Comparison of ENCODE assay signal across 17 cellular contexts in the genomic region with DNA sequence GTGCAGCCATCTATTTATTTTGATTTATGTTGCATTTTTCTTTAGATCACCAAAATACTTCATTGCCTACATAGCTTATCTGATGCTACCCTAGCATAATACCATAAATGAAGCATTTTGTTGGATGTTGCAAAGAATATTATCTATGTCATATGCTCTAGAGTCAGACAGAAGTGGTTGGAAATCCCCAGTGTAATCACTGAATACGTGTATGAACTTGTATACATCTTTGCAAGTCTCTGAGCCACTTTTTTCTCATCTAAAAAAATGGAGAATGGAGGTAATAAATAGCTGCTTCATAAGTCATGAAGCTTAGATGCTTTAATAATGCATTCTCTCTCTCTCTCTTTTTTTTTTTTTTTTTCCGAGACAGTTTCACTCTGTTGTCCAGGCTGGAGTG. TPM values are rescaled to one million over a fixed set of nuclear protein-coding genes. Genes with fewer than 3 reads are reported as not detected.
DNase-seq lines count a peak whose midpoint lies in the region; ATAC-seq and TF ChIP-seq lines count a peak whose summit lies in the region.
"Had no signal": no experiment of that assay in that cellular context is flagged by ENCODE, and none has a peak within 500 bp of the region (broad histone marks: within the 10 kb centered on the region; RNA-seq: fewer than 3 reads in every experiment).

No MANE protein-coding gene starts in this region.

- no peak overlapping the region for H2BK20ac ChIP-seq in IMR-90 (ENCODE audit: low read depth, low read length)

- H2AFZ ChIP-seq in IMR-90 (replicated peaks; ENCODE audit: low read length, poor library complexity) = no peak overlapping the region
- H2AFZ ChIP-seq: neural progenitor cell had no signal

- no peak for TF ChIP-seq POLR2A in IMR-90 (IDR thresholded peaks at IDR 0.05; ENCODE audit: low read depth, low read length)

- H3K4me3 ChIP-seq in CD4-positive, alpha-beta memory T cell (ENCODE audit: low read length in 2 of 2) = peak overlapping the region in 1 of 2 donors; percentile 4
- H3K4me3 ChIP-seq in IMR-90 (ENCODE audit: insufficient read depth, low read depth, low read length) = no peak overlapping the region
- H3K4me3 ChIP-seq: coronary artery, neural progenitor cell, thoracic aorta had no signal

- peaks cover 58% of the 10 kb centered on the region for H3K36me3 ChIP-seq in CD4-positive, alpha-beta memory T cell (ENCODE audit: insufficient read depth, low read length)
- H3K36me3 ChIP-seq in IMR-90 (ENCODE audit: control insufficient read depth, insufficient read depth, low read length) = peaks cover 4% of the 10 kb centered on the region; the same call in 1 of the 2 replicates
- H3K36me3 ChIP-seq: neural progenitor cell, thoracic aorta had no signal

- POLR2A ChIA-PET in CD4-positive, alpha-beta memory T cell (lab: Charles Lee; ENCODE audit: partially characterized antibody) = interaction anchor here (1.1 to 18.4 kb wide), 3 partner anchors 8 to 16 kb away, joined by 3 to 1011 read pairs (median 410); a partner anchor contains a TSS
- POLR2A ChIA-PET in IMR-90 (lab: Charles Lee; ENCODE audit: unreplicated experiment) = no interaction called here

- no peak overlapping the region for H2BK120ac ChIP-seq in IMR-90 (ENCODE audit: low read depth, low read length)

- no peak overlapping the region for H2AK5ac ChIP-seq in IMR-90 (ENCODE audit: low read depth, low read length)

- no peaks in the 10 kb centered on the region for H3K27me3 ChIP-seq in CD4-positive, alpha-beta memory T cell (ENCODE audit: insufficient read depth, low read length)
- no peaks in the 10 kb centered on the region for H3K27me3 ChIP-seq in IMR-90 (ENCODE audit: control insufficient read depth, insufficient read depth, low read length)
- H3K27me3 ChIP-seq: neural progenitor cell had no signal

- BruUV-seq in IMR-90 (replicated peaks; lab: Mats Ljungman, UMichigan) = no TSS peak

- no peak overlapping the region for H3K4ac ChIP-seq in IMR-90 (ENCODE audit: low read depth, low read length)

- H3K4me2 ChIP-seq in IMR-90 (ENCODE audit: low read depth, low read length) = no peak overlapping the region
- H3K4me2 ChIP-seq: neural progenitor cell had no signal

- H3K9ac ChIP-seq in IMR-90 (ENCODE audit: low read depth, low read length) = no peak overlapping the region
- H3K9ac ChIP-seq: neural progenitor cell had no signal

- H3K56ac ChIP-seq in IMR-90 (ENCODE audit: extremely low read depth, insufficient read depth, low read length) = no peak overlapping the region

- peak overlapping the region; percentile 26 to 95 (median 88) for H3K4me3 Mint-ChIP-seq in CD4-positive, alpha-beta memory T cell
- peak overlapping the region; percentile 13 for H3K4me3 Mint-ChIP-seq in activated naive CD8-positive, alpha-beta T cell treated with anti-CD3 and anti-CD28 coated beads for 36 hours
- no peak overlapping the region for H3K4me3 Mint-ChIP-seq in mesothelial cell of epicardium
- H3K4me3 Mint-ChIP-seq: memory B cell, neural progenitor cell had no signal

- peak in 3 of 5 donors; percentile 32 to 52 (median 50) for DNase-seq in CD4-positive, alpha-beta memory T cell
- DNase-seq in IMR-90 (peak; percentile 88), mesothelial cell of epicardium (ENCODE audit: low spot score in 2 of 2, unreplicated experiment in 2 of 2) (no peak), foreskin melanocyte (no peak), NCI-H345 (lab: John Stamatoyannopoulos, UW) (no peak)
- no peak for DNase-seq in activated naive CD8-positive, alpha-beta T cell treated with anti-CD3 and anti-CD28 coated beads for 36 hours
- DNase-seq in NK-92 treated with Interleukin-12 subunit alpha and Interleukin-12 subunit beta, amount 100 ng/mL, for 24 hours (lab: John Stamatoyannopoulos, UW) = no peak
- DNase-seq: glutamatergic neuron, KG1, NCI-H1417 treated with DMSO at 0.1 percent for 48 hours, NCI-H446 treated with DMSO at 0.1 percent for 48 hours, retina, SHP77 treated with DMSO at 0.1 percent for 48 hours had no signal

- no peak overlapping the region for H4K91ac ChIP-seq in IMR-90 (ENCODE audit: insufficient read depth, low read depth, low read length)

- intact Hi-C loops in CD4-positive, alpha-beta memory T cell (cut with micrococcal nuclease) = no loop called here
- intact Hi-C loops in IMR-90 (cut with micrococcal nuclease) = no loop called here

- H3K4me1 Mint-ChIP-seq in CD4-positive, alpha-beta memory T cell = peaks cover 74 to 100% (median 85%) of the 10 kb centered on the region in 4 donors
- peaks cover 93% of the 10 kb centered on the region for H3K4me1 Mint-ChIP-seq in activated naive CD8-positive, alpha-beta T cell treated with anti-CD3 and anti-CD28 coated beads for 36 hours
- H3K4me1 Mint-ChIP-seq in mesothelial cell of epicardium = peaks cover 42% of the 10 kb centered on the region

- peaks cover 3% of the 10 kb centered on the region for H4K20me1 ChIP-seq in IMR-90 (ENCODE audit: insufficient read depth, low read length)

- no peak overlapping the region for H2BK5ac ChIP-seq in IMR-90 (ENCODE audit: low read depth, low read length, poor library complexity, severe bottlenecking)

- in situ Hi-C loops in IMR-90 (cut with MboI; ENCODE audit: low sequenced_read_pairs) = no loop called here

- H3K18ac ChIP-seq in IMR-90 (ENCODE audit: low read depth, low read length) = no peak overlapping the region

- H3K9me3 ChIP-seq in CD4-positive, alpha-beta memory T cell (ENCODE audit: control insufficient read depth in 1 of 2, low read length in 2 of 2) = no peaks in the 10 kb centered on the region
- H3K9me3 ChIP-seq in IMR-90 (ENCODE audit: control insufficient read depth, insufficient read depth, low read length) = no peaks in the 10 kb centered on the region
- H3K9me3 ChIP-seq: thoracic aorta had no signal

- no peak overlapping the region for H4K5ac ChIP-seq in IMR-90 (ENCODE audit: low read depth, low read length)

- H4K8ac ChIP-seq in IMR-90 (ENCODE audit: low read depth in 2 of 2, low read length in 2 of 2) = no peak overlapping the region

- TF ChIP-seq CTCF in IMR-90 (conservative IDR thresholded peaks at IDR 0.05; ENCODE audit: low read depth, low read length) = no peak
- TF ChIP-seq CTCF in mesothelial cell of epicardium (IDR thresholded peaks at IDR 0.05; ENCODE audit: unreplicated experiment) = no peak

- WGBS in IMR-90 (ENCODE audit: extremely low coverage in 2 of 2, insufficient read length in 1 of 2), 2 experiments = no CpG with 5 or more reads among the region's 2 CpGs

- no peaks in the 10 kb centered on the region for H3K9me3 Mint-ChIP-seq in CD4-positive, alpha-beta memory T cell
- H3K9me3 Mint-ChIP-seq in activated naive CD8-positive, alpha-beta T cell treated with anti-CD3 and anti-CD28 coated beads for 36 hours = peaks cover 3% of the 10 kb centered on the region
- peaks cover 7% of the 10 kb centered on the region for H3K9me3 Mint-ChIP-seq in mesothelial cell of epicardium
- H3K9me3 Mint-ChIP-seq: memory B cell had no signal

- H2BK15ac ChIP-seq in IMR-90 (ENCODE audit: low read depth, low read length) = no peak overlapping the region

- CTCF ChIA-PET in CD4-positive, alpha-beta memory T cell (lab: Charles Lee; ENCODE audit: partially characterized antibody) = interaction anchor here (0.6 to 49.4 kb wide), 6 partner anchors 6 to 102 kb away, joined by 3 to 1350 read pairs (median 42); a partner anchor contains a TSS
- CTCF ChIA-PET in IMR-90 (lab: Yijun Ruan, JAX) = interaction anchor here (0.9 kb wide), 1 partner anchor 33 kb away, joined by 6 read pairs; no protein-coding TSS in a partner anchor

- H2AK9ac ChIP-seq in IMR-90 (replicated peaks; ENCODE audit: low read depth, low read length, poor library complexity) = no peak overlapping the region

- no peak for TF ChIP-seq RAD21 in IMR-90 (IDR thresholded peaks at IDR 0.05; ENCODE audit: low read length)

- H3K27ac ChIP-seq in CD4-positive, alpha-beta memory T cell (ENCODE audit: low read depth, low read length) = peak overlapping the region; percentile 70
- no peak overlapping the region for H3K27ac ChIP-seq in IMR-90 (ENCODE audit: insufficient read depth, low read length)
- H3K27ac ChIP-seq: coronary artery, neural progenitor cell, thoracic aorta had no signal

- peak; percentile 70 for ATAC-seq in IMR-90 (ENCODE audit: low read depth)

- peaks cover 100% of the 10 kb centered on the region for H3K4me1 ChIP-seq in CD4-positive, alpha-beta memory T cell (ENCODE audit: insufficient read depth, low read length)
- peaks cover 5% of the 10 kb centered on the region; the same call in 1 of the 2 replicates for H3K4me1 ChIP-seq in IMR-90 (ENCODE audit: control insufficient read depth, insufficient read depth, low read length)

- H3K14ac ChIP-seq in IMR-90 (replicated peaks; ENCODE audit: low read depth, low read length) = no peak overlapping the region

- H3K27ac Mint-ChIP-seq in CD4-positive, alpha-beta memory T cell = peak overlapping the region; percentile 89 to 97 (median 95)
- H3K27ac Mint-ChIP-seq in activated naive CD8-positive, alpha-beta T cell treated with anti-CD3 and anti-CD28 coated beads for 36 hours = peak overlapping the region; percentile 96
- H3K27ac Mint-ChIP-seq in mesothelial cell of epicardium = peak overlapping the region; percentile 76
- H3K27ac Mint-ChIP-seq: memory B cell, neural progenitor cell had no signal

- dilution Hi-C loops in IMR-90 (cut with HindIII; ENCODE audit: low sequenced_read_pairs, unreplicated experiment) = no loop called here

- no peak overlapping the region for H3K23ac ChIP-seq in IMR-90 (ENCODE audit: low read depth, low read length)

- 0 out of 2 replicates have a peak, but pooled peaks cover 3% of the 10 kb centered on the region for H3K9me1 ChIP-seq in IMR-90 (ENCODE audit: insufficient read depth, low read length)

- H3K27me3 Mint-ChIP-seq in CD4-positive, alpha-beta memory T cell = no peaks in the 10 kb centered on the region
- no peaks in the 10 kb centered on the region for H3K27me3 Mint-ChIP-seq in activated naive CD8-positive, alpha-beta T cell treated with anti-CD3 and anti-CD28 coated beads for 36 hours
- H3K27me3 Mint-ChIP-seq in mesothelial cell of epicardium (ENCODE audit: low read depth) = no peaks in the 10 kb centered on the region
- H3K27me3 Mint-ChIP-seq: memory B cell had no signal

- peaks cover 60 to 89% of the 10 kb centered on the region in 2 donors for H3K36me3 Mint-ChIP-seq in CD4-positive, alpha-beta memory T cell
- peaks cover 63% of the 10 kb centered on the region for H3K36me3 Mint-ChIP-seq in activated naive CD8-positive, alpha-beta T cell treated with anti-CD3 and anti-CD28 coated beads for 36 hours
- peaks cover 28% of the 10 kb centered on the region for H3K36me3 Mint-ChIP-seq in mesothelial cell of epicardium

- peaks cover 9 to 15% of the 10 kb centered on the region in 2 experiments; a peak in 2 of 4 replicates for H3K79me1 ChIP-seq in IMR-90 (ENCODE audit: low read depth in 1 of 2, low read length in 2 of 2)

RNA-seq across cellular contexts. Expression of a gene that starts 18.5 kb away (rescaled TPM):
- 1,000 to 10,000 TPM; 1,287 to 1,352 TPM for total RNA-seq in CD4-positive, alpha-beta memory T cell
- polyA plus RNA-seq in CD4-positive, alpha-beta memory T cell = 100 to 1,000 TPM in 1 of 2 donors, 10 to 100 TPM in 1; 81.8 to 147 TPM
- 7.2 TPM in 2 replicates for total RNA-seq in IMR-90 (2012; rRNA removed)
- 36.5 and 36.6 TPM in 2 replicates for polyA plus RNA-seq in IMR-90 (2012; rRNA removed)
- 23.4 and 26.6 TPM in 2 replicates for polyA plus RNA-seq in IMR-90 (2012; cell fraction: cytosol; rRNA removed)
- polyA plus RNA-seq in IMR-90 (2012; cell fraction: nucleus; rRNA removed; ENCODE audit: low replicate concordance) = 208 and 301 TPM in 2 replicates
- 100 to 1,000 TPM; 225 to 236 TPM for total RNA-seq in activated naive CD8-positive, alpha-beta T cell treated with anti-CD3 and anti-CD28 coated beads for 36 hours
- 244 to 250 TPM (median 244 TPM) in 3 replicates for total RNA-seq in mesothelial cell of epicardium

Comparison
In these comparisons a context has a peak if more than half of its experiments do, and no peak if none do; other contexts are left out.
1. DNase-seq: peak in CD4-positive, alpha-beta memory T cell (3 of 5) and IMR-90 (single experiment); none in activated naive CD8-positive, alpha-beta T cell treated with anti-CD3 and anti-CD28 coated beads for 36 hours (single experiment), mesothelial cell of epicardium (0 of 2), foreskin melanocyte (single experiment), NK-92 treated with Interleukin-12 subunit alpha and Interleukin-12 subunit beta, amount 100 ng/mL, for 24 hours (single experiment) and NCI-H345 (single experiment).
2. RNA of a gene that starts 18.5 kb away (total RNA-seq): 1,287 to 1,352 TPM in CD4-positive, alpha-beta memory T cell, 244 to 250 TPM in mesothelial cell of epicardium and 225 to 236 TPM in activated naive CD8-positive, alpha-beta T cell treated with anti-CD3 and anti-CD28 coated beads for 36 hours; 7.2 TPM in IMR-90; every median in the first group is over 10 times any median in the second.
3. Peak in every context shown above with its lines, with median percentiles within 50 percentile points of each other: H3K27ac Mint-ChIP-seq.